2 cellular contexts compared by ENCODE assay signal in the genomic region with DNA sequence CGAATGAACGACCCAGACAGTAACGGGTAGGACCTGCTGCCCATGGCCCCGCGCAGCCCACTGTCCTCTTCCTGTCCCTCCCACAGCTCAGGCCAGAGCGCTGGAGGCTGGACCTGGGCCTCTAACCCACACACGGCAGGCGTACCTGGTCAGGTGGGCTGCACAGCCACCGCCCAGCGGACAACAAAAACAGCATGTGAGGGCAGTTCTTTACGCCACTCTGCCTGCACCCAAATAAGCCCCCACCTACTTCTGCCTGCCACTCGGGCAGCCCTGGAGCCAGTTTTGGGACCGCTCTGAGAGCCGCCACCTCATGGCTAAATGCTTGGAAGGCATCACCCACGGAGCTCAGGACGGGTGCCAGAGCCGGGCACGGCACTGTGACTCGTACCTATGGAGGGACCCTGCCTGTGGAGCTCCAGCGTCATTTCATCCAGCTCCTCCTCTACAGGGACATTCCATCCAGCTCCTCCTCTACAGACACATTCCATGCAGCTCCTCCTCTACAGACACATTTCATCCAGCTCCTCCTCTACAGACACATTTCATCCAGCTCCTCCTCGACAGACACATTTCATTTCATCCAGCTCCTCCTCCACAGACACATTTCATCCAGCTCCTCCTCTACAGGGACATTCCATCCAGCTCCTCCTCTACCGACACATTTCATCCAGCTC.
TF ChIP-seq lines count a peak whose summit lies in the region.

No MANE protein-coding gene starts in this region.

TF ChIP-seq in Ishikawa, 13 proteins besides CTCF, POLR2A, EP300 and RAD21:
- TF ChIP-seq TEAD4 (IDR thresholded peaks at IDR 0.05) = 0 out of 2 replicates have a peak, but pooled peaks have one; percentile 60
- TF ChIP-seq EGR1 (IDR thresholded peaks at IDR 0.05) = no peak
- TF ChIP-seq TCF12 (IDR thresholded peaks at IDR 0.05; ENCODE audit: low read depth) = no peak

TF ChIP-seq in H1, 55 proteins besides CTCF, POLR2A, EP300 and RAD21:
- TF ChIP-seq ASH2L (IDR thresholded peaks at IDR 0.05; ENCODE audit: low read length) (no peak), KDM4A (IDR thresholded peaks at IDR 0.05; ENCODE audit: low read depth, low read length, severe bottlenecking) (no peak), BRCA1 (IDR thresholded peaks at IDR 0.05; ENCODE audit: low read depth, low read length) (no peak)
